In genomic region chr2:1749489-1749748, GRCh38 we compare ENCODE assay signal across 23 cellular contexts. TPM values are rescaled to one million over a fixed set of nuclear protein-coding genes. Genes with fewer than 3 reads are reported as not detected.
DNase-seq lines count a peak whose midpoint lies in the region; ATAC-seq and TF ChIP-seq lines count a peak whose summit lies in the region.
"Had no signal": no experiment of that assay in that cellular context is flagged by ENCODE, and none has a peak within 500 bp of the region (broad histone marks: within the 10 kb centered on the region; RNA-seq: fewer than 3 reads in every experiment).

No MANE protein-coding gene starts in this region.

- no peak for ATAC-seq in activated naive CD8-positive, alpha-beta T cell treated with anti-CD3 and anti-CD28 coated beads, Interleukin-2, amount 10 ng/mL, durations not matched to agents 7 days and 5 days (ENCODE audit: low read depth)
- no peak for ATAC-seq in GM21576 (IDR thresholded peaks at IDR 0.05; ENCODE audit: unreplicated experiment)

- H3K27me3 Mint-ChIP-seq in activated naive CD8-positive, alpha-beta T cell treated with anti-CD3 and anti-CD28 coated beads, Interleukin-2, amount 10 ng/mL, durations not matched to agents 7 days and 5 days: peaks cover 27% of the 10 kb centered on the region
- H3K27me3 Mint-ChIP-seq in activated naive CD8-positive, alpha-beta T cell treated with anti-CD3 and anti-CD28 coated beads for 36 hours: peaks cover 52% of the 10 kb centered on the region
- peaks cover 41% of the 10 kb centered on the region for H3K27me3 Mint-ChIP-seq in nephron (ENCODE audit: low read depth)

- no peaks in the 10 kb centered on the region for H3K36me3 Mint-ChIP-seq in activated naive CD8-positive, alpha-beta T cell treated with anti-CD3 and anti-CD28 coated beads, Interleukin-2, amount 10 ng/mL, durations not matched to agents 7 days and 5 days
- no peaks in the 10 kb centered on the region for H3K36me3 Mint-ChIP-seq in activated naive CD8-positive, alpha-beta T cell treated with anti-CD3 and anti-CD28 coated beads for 36 hours
- H3K36me3 Mint-ChIP-seq in nephron (ENCODE audit: low read depth): peaks cover 5% of the 10 kb centered on the region
- H3K36me3 Mint-ChIP-seq: CD8-positive, alpha-beta memory T cell had no signal

- H3K4me3 Mint-ChIP-seq in activated naive CD8-positive, alpha-beta T cell treated with anti-CD3 and anti-CD28 coated beads, Interleukin-2, amount 10 ng/mL, durations not matched to agents 7 days and 5 days: no peak overlapping the region
- no peak overlapping the region for H3K4me3 Mint-ChIP-seq in activated naive CD8-positive, alpha-beta T cell treated with anti-CD3 and anti-CD28 coated beads for 36 hours
- peak overlapping the region in 2 of 3 experiments; percentile 54 to 60 for H3K4me3 Mint-ChIP-seq in nephron
- H3K4me3 Mint-ChIP-seq: CD8-positive, alpha-beta memory T cell had no signal

- peak; percentile 9 for DNase-seq in activated naive CD8-positive, alpha-beta T cell treated with anti-CD3 and anti-CD28 coated beads, Interleukin-2, amount 10 ng/mL, durations not matched to agents 7 days and 5 days
- no peak for DNase-seq in activated naive CD8-positive, alpha-beta T cell treated with anti-CD3 and anti-CD28 coated beads for 36 hours
- DNase-seq in coronary artery (ENCODE audit: low spot score) (peak; percentile 53), ureter (ENCODE audit: low spot score) (peak; percentile 19), NCI-H1092 (lab: John Stamatoyannopoulos, UW) (no peak), NCI-H2227 (lab: John Stamatoyannopoulos, UW; ENCODE audit: unreplicated experiment) (no peak)
- DNase-seq: AML-193; C1 segment of cervical spinal cord; Calu3; CD8-positive, alpha-beta memory T cell; DMS153; GOT3; Karpas-422; MV-4-11; NCI-H1694 treated with DMSO at 0.1 percent for 48 hours; NCI-H2081 treated with DMSO at 0.1 percent for 48 hours; NCI-H2171 treated with DMSO at 0.1 percent for 48 hours; NCI-H446 treated with DMSO at 0.1 percent for 48 hours; NCI-H526 treated with DMSO at 0.1 percent for 48 hours; OCI-M1; SIG-M5 had no signal

- H3K27ac Mint-ChIP-seq in activated naive CD8-positive, alpha-beta T cell treated with anti-CD3 and anti-CD28 coated beads, Interleukin-2, amount 10 ng/mL, durations not matched to agents 7 days and 5 days: no peak overlapping the region
- H3K27ac Mint-ChIP-seq in activated naive CD8-positive, alpha-beta T cell treated with anti-CD3 and anti-CD28 coated beads for 36 hours: no peak overlapping the region
- H3K27ac Mint-ChIP-seq in nephron: no peak overlapping the region

- no peak for TF ChIP-seq CTCF in coronary artery (IDR thresholded peaks at IDR 0.05)
- TF ChIP-seq CTCF in nephron (IDR thresholded peaks at IDR 0.05; ENCODE audit: unreplicated experiment in 3 of 3): no peak

- H3K27ac ChIP-seq in coronary artery: no peak overlapping the region

- H3K4me1 Mint-ChIP-seq in activated naive CD8-positive, alpha-beta T cell treated with anti-CD3 and anti-CD28 coated beads, Interleukin-2, amount 10 ng/mL, durations not matched to agents 7 days and 5 days: peaks cover 6% of the 10 kb centered on the region
- peaks cover 8% of the 10 kb centered on the region for H3K4me1 Mint-ChIP-seq in activated naive CD8-positive, alpha-beta T cell treated with anti-CD3 and anti-CD28 coated beads for 36 hours
- peaks cover 17% of the 10 kb centered on the region for H3K4me1 Mint-ChIP-seq in nephron

- H3K4me3 ChIP-seq in coronary artery: no peak overlapping the region

- H3K9me3 Mint-ChIP-seq in activated naive CD8-positive, alpha-beta T cell treated with anti-CD3 and anti-CD28 coated beads, Interleukin-2, amount 10 ng/mL, durations not matched to agents 7 days and 5 days: peaks cover 3% of the 10 kb centered on the region
- peaks cover 2% of the 10 kb centered on the region for H3K9me3 Mint-ChIP-seq in activated naive CD8-positive, alpha-beta T cell treated with anti-CD3 and anti-CD28 coated beads for 36 hours
- H3K9me3 Mint-ChIP-seq in nephron: peaks cover 6% of the 10 kb centered on the region

- POLR2A ChIA-PET in activated naive CD8-positive, alpha-beta T cell treated with anti-CD3 and anti-CD28 coated beads, Interleukin-2, amount 10 ng/mL, durations not matched to agents 7 days and 5 days (lab: Charles Lee): no interaction called here

RNA-seq across cellular contexts. Expression of gene PXDN, which starts 5.1 kb away (rescaled TPM):
- total RNA-seq in activated naive CD8-positive, alpha-beta T cell treated with anti-CD3 and anti-CD28 coated beads, Interleukin-2, amount 10 ng/mL, durations not matched to agents 7 days and 5 days: 1 to 10 TPM in 1 of 2 experiments, under 1 TPM in 1; 0.86 to 1.8 TPM
- 1 to 10 TPM; 1.8 to 2.1 TPM for total RNA-seq in activated naive CD8-positive, alpha-beta T cell treated with anti-CD3 and anti-CD28 coated beads for 36 hours
- 20.2 TPM for total RNA-seq in ureter
- total RNA-seq: Calu3 had no signal

Comparison
In these comparisons a context has a peak if more than half of its experiments do, and no peak if none do; other contexts are left out.
1. DNase-seq: peak in activated naive CD8-positive, alpha-beta T cell treated with anti-CD3 and anti-CD28 coated beads, Interleukin-2, amount 10 ng/mL, durations not matched to agents 7 days and 5 days (single experiment), coronary artery (single experiment) and ureter (single experiment); none in activated naive CD8-positive, alpha-beta T cell treated with anti-CD3 and anti-CD28 coated beads for 36 hours (single experiment), NCI-H1092 (single experiment) and NCI-H2227 (single experiment).
2. H3K4me3 Mint-ChIP-seq: peak in nephron (2 of 3); none in activated naive CD8-positive, alpha-beta T cell treated with anti-CD3 and anti-CD28 coated beads, Interleukin-2, amount 10 ng/mL, durations not matched to agents 7 days and 5 days (single experiment) and activated naive CD8-positive, alpha-beta T cell treated with anti-CD3 and anti-CD28 coated beads for 36 hours (single experiment).